13 cellular contexts compared by ENCODE assay signal in genomic region chr14:90444077-90444696, GRCh38. TPM values are rescaled to one million over a fixed set of nuclear protein-coding genes. Genes with fewer than 3 reads are reported as not detected.
A peak's percentile ranks its signal among the peaks of the same experiment; 100 is the strongest.
DNase-seq lines count a peak whose midpoint lies in the region; ATAC-seq and TF ChIP-seq lines count a peak whose summit lies in the region.
"Had no signal": no experiment of that assay in that cellular context is flagged by ENCODE, and none has a peak within 500 bp of the region (broad histone marks: within the 10 kb centered on the region; RNA-seq: fewer than 3 reads in every experiment).

No MANE protein-coding gene starts in this region.

- H3K4me3 ChIP-seq in fibroblast of pulmonary artery (replicated peaks; ENCODE audit: low read depth, low read length) (no peak overlapping the region), stomach (no peak overlapping the region)

- no peaks in the 10 kb centered on the region for H3K36me3 ChIP-seq in stomach

- peaks cover 0 to 13% (median 9%) of the 10 kb centered on the region in 4 donors for H3K9me3 ChIP-seq in stomach

- no peak for ATAC-seq in GM19023 (IDR thresholded peaks at IDR 0.05; ENCODE audit: unreplicated experiment)

- TF ChIP-seq CTCF in fibroblast of pulmonary artery (IDR thresholded peaks at IDR 0.05; ENCODE audit: low read length, missing control alignments) (no peak), GM13976 (IDR thresholded peaks at IDR 0.05; ENCODE audit: borderline replicate concordance, control extremely low read depth, extremely low read depth, insufficient read depth, missing control alignments) (no peak), stomach (IDR thresholded peaks at IDR 0.05) (no peak)

- TF ChIP-seq EP300 in stomach (IDR thresholded peaks at IDR 0.05) = no peak

- DNase-seq in HT-29 (ENCODE audit: low spot score) = peak; percentile 51
- peak; percentile 55 for DNase-seq in NCI-H526 treated with DMSO at 0.1 percent for 48 hours (lab: John Stamatoyannopoulos, UW)
- peak; percentile 18 for DNase-seq in fibroblast of pulmonary artery (ENCODE audit: low read depth)
- peak; percentile 99 for DNase-seq in renal cortical epithelial cell (ENCODE audit: low read depth)
- no peak for DNase-seq in activated CD4-positive, CD25-positive, alpha-beta regulatory T cell treated with anti-CD3 and anti-CD28 coated beads, Interleukin-2, amount 50 U/mL, for 72 hours
- DNase-seq in GM13976 (ENCODE audit: low spot score) = no peak
- DNase-seq in stomach = no peak
- DNase-seq: activated CD4-positive, alpha-beta T cell treated with anti-CD3 and anti-CD28 coated beads, Interleukin-2, amount 50 U/mL, for 1 hour; activated naive CD8-positive, alpha-beta T cell treated with anti-CD3 and anti-CD28 coated beads, Interleukin-2, amount 10 ng/mL, durations not matched to agents 7 days and 5 days; DMS 273 treated with DMSO at 0.1 percent for 48 hours; effector CD4-positive, alpha-beta T cell; NCI-H1694 treated with DMSO at 0.1 percent for 48 hours had no signal

- H3K4me1 ChIP-seq in stomach = no peaks in the 10 kb centered on the region

- in situ Hi-C loops in GM13976 (cut with MboI; ENCODE audit: low sequenced_read_pairs, unreplicated experiment) = no loop called here

- WGBS in stomach, 5 donors = 66 to 77% (median 75%) methylated on average over 4 to 6 of the region's 6 CpGs

- H3K27me3 ChIP-seq in stomach = no peaks in the 10 kb centered on the region

- intact Hi-C loops in stomach (cut with DNase I; ENCODE audit: low total_unique reads) = no loop called here

- no peak overlapping the region for H3K27ac ChIP-seq in stomach

- no peak for TF ChIP-seq POLR2A in stomach (IDR thresholded peaks at IDR 0.05)

RNA-seq across cellular contexts. Expression of gene CALM1, which starts 47.4 kb away (rescaled TPM):
- total RNA-seq in HT-29 (2014; rRNA removed; shearing (Covaris generic)) = 735 and 752 TPM in 2 replicates
- total RNA-seq in renal cortical epithelial cell (297 and 309 TPM in 2 replicates), stomach (1,000 to 10,000 TPM in 1 of 5 donors, 100 to 1,000 TPM in 4; 213 to 1,126 (median 441) TPM)
- polyA plus RNA-seq in stomach = 100 to 1,000 TPM; 278 to 342 (median 327) TPM

Comparison
In these comparisons a context has a peak if more than half of its experiments do, and no peak if none do; other contexts are left out.
1. DNase-seq: peak in HT-29 (single experiment), NCI-H526 treated with DMSO at 0.1 percent for 48 hours (single experiment), fibroblast of pulmonary artery (single experiment) and renal cortical epithelial cell (single experiment); none in activated CD4-positive, CD25-positive, alpha-beta regulatory T cell treated with anti-CD3 and anti-CD28 coated beads, Interleukin-2, amount 50 U/mL, for 72 hours (single experiment), GM13976 (single experiment) and stomach (single experiment).